Comparison of ENCODE assay signal across 24 cellular contexts in the genomic region with DNA sequence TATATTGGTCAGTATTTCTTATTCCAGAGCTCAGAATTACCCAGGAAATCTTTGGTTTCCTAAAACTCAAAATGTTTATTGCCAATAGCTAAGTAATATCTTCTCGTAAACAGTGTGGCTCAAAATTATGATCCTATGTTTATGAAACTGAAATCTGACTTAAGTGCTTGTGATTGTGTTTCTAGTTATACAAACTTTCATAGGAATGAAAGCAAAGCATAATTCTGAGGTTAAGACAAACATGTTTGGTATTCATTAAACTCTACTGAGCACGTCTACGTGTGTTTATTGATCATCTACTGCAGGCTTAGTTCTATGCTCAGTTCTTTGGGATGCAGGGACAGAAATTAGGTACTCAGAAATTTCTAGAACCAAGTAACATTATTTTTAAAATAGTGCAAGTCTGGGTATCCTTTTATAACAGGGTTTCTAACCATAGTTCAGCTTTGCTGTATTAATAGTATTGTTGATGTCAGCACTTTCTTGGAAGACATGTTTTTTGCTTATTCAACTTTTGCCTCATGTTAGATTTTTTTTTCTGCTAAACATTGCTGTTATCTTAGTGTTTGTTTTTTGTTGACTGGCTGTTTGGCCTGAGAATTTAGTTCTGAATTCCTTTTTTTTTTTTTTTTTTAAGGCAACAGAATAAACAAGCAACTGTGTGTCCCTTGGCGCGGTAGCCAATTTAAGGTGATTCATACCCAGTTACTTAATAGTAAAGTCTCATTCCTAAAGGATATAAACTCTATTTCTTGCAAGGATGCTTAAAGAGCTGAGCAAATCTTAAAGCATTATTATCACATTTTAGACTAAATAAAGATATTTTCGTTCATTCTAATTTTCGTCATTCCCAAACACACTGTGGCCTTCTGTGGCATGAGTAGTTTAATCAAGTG. TPM values are rescaled to one million over a fixed set of nuclear protein-coding genes. Genes with fewer than 3 reads are reported as not detected.
DNase-seq lines count a peak whose midpoint lies in the region; ATAC-seq and TF ChIP-seq lines count a peak whose summit lies in the region.
"Had no signal": no experiment of that assay in that cellular context is flagged by ENCODE, and none has a peak within 500 bp of the region (broad histone marks: within the 10 kb centered on the region; RNA-seq: fewer than 3 reads in every experiment).

No MANE protein-coding gene starts in this region.

- TF ChIP-seq CTCF in KMS-11 (conservative IDR thresholded peaks at IDR 0.05; ENCODE audit: low read depth, low read length) (no peak), fibroblast of pulmonary artery (IDR thresholded peaks at IDR 0.05; ENCODE audit: low read length, missing control alignments) (no peak), testis (IDR thresholded peaks at IDR 0.05) (no peak)

- H3K27ac ChIP-seq in KMS-11 (peak overlapping the region; percentile 17; the same call in 1 of the 2 replicates), testis (no peak overlapping the region)
- H3K27ac ChIP-seq: cardiac muscle cell, neural progenitor cell, prostate gland, skin epidermis, tibial nerve had no signal

- no peak overlapping the region for H3K9ac ChIP-seq in KMS-11
- H3K9ac ChIP-seq: neural progenitor cell had no signal

- no peak overlapping the region for H3K27ac Mint-ChIP-seq in T-helper 2 cell treated with Interferon-gamma antibody and Interleukin-4, amounts not matched to agents 5 μg/mL and 100 μg/mL, for 36 hours
- H3K27ac Mint-ChIP-seq: activated B cell treated with CpG ODN at 0.5 μM for 24 hours; activated CD4-positive, alpha-beta memory T cell treated with anti-CD3 and anti-CD28 coated beads for 36 hours; dendritic cell treated with granulocyte-macrophage colony-stimulating factor and Interleukin-4, amounts not matched to agents 40 ng/mL and 50 ng/mL, for 4 days; neural progenitor cell had no signal

- H3K9me3 Mint-ChIP-seq in T-helper 2 cell treated with Interferon-gamma antibody and Interleukin-4, amounts not matched to agents 5 μg/mL and 100 μg/mL, for 36 hours = no peaks in the 10 kb centered on the region
- H3K9me3 Mint-ChIP-seq: activated B cell treated with CpG ODN at 0.5 μM for 24 hours; activated CD4-positive, alpha-beta memory T cell treated with anti-CD3 and anti-CD28 coated beads for 36 hours; dendritic cell treated with granulocyte-macrophage colony-stimulating factor and Interleukin-4, amounts not matched to agents 40 ng/mL and 50 ng/mL, for 4 days had no signal

- no peak for ATAC-seq in GM19351 (IDR thresholded peaks at IDR 0.05; ENCODE audit: unreplicated experiment)
- ATAC-seq: SK-N-SH treated with all-trans-retinoic acid at 6 μM for 48 hours had no signal

- 69 to 79% methylated on average over 7 of the region's 7 CpGs for WGBS in testis, 2 donors

- H3K36me3 Mint-ChIP-seq in T-helper 2 cell treated with Interferon-gamma antibody and Interleukin-4, amounts not matched to agents 5 μg/mL and 100 μg/mL, for 36 hours (ENCODE audit: low read depth) = no peaks in the 10 kb centered on the region
- H3K36me3 Mint-ChIP-seq: activated CD4-positive, alpha-beta memory T cell treated with anti-CD3 and anti-CD28 coated beads for 36 hours had no signal

- H3K4me3 Mint-ChIP-seq in T-helper 2 cell treated with Interferon-gamma antibody and Interleukin-4, amounts not matched to agents 5 μg/mL and 100 μg/mL, for 36 hours = no peak overlapping the region
- H3K4me3 Mint-ChIP-seq: activated B cell treated with CpG ODN at 0.5 μM for 24 hours; activated CD4-positive, alpha-beta memory T cell treated with anti-CD3 and anti-CD28 coated beads for 36 hours; dendritic cell treated with granulocyte-macrophage colony-stimulating factor and Interleukin-4, amounts not matched to agents 40 ng/mL and 50 ng/mL, for 4 days; neural progenitor cell had no signal

- no peak for TF ChIP-seq POLR2A in testis (IDR thresholded peaks at IDR 0.05)

- H3K4me2 ChIP-seq in KMS-11 = peak overlapping the region; percentile 70
- H3K4me2 ChIP-seq: neural progenitor cell had no signal

- H3K4me3 ChIP-seq in KMS-11 (IDR thresholded peaks at IDR 0.05; ENCODE audit: insufficient read depth, low read depth, low read length) (no peak overlapping the region), fibroblast of pulmonary artery (replicated peaks; ENCODE audit: low read depth, low read length) (no peak overlapping the region), testis (no peak overlapping the region)
- H3K4me3 ChIP-seq: cardiac muscle cell, gastrocnemius medialis, neural progenitor cell, prostate gland, skin epidermis, tibial nerve had no signal

- H4K20me1 ChIP-seq in KMS-11 (ENCODE audit: insufficient read depth) = no peaks in the 10 kb centered on the region

- no peaks in the 10 kb centered on the region for H3K4me1 Mint-ChIP-seq in T-helper 2 cell treated with Interferon-gamma antibody and Interleukin-4, amounts not matched to agents 5 μg/mL and 100 μg/mL, for 36 hours (ENCODE audit: low read depth)
- H3K4me1 Mint-ChIP-seq: activated B cell treated with CpG ODN at 0.5 μM for 24 hours had no signal

- H3K36me3 ChIP-seq in KMS-11 (ENCODE audit: insufficient read depth) (no peaks in the 10 kb centered on the region), testis (ENCODE audit: low read depth, missing control alignments) (no peaks in the 10 kb centered on the region)
- H3K36me3 ChIP-seq: cardiac muscle cell, gastrocnemius medialis, neural progenitor cell, prostate gland had no signal

- H3K9me3 ChIP-seq in testis = no peaks in the 10 kb centered on the region
- H3K9me3 ChIP-seq: gastrocnemius medialis, prostate gland, tibial nerve had no signal

- H3K27me3 ChIP-seq in KMS-11 (ENCODE audit: insufficient read depth, low read depth) (no peaks in the 10 kb centered on the region), testis (no peaks in the 10 kb centered on the region)
- H3K27me3 ChIP-seq: cardiac muscle cell, gastrocnemius medialis, neural progenitor cell, tibial nerve had no signal

- H3K79me2 ChIP-seq in KMS-11 (ENCODE audit: insufficient read depth, low read depth) = 0 out of 2 replicates have a peak, but pooled peaks cover 15% of the 10 kb centered on the region

- H3K4me1 ChIP-seq in KMS-11 (ENCODE audit: low read depth, poor library complexity, severe bottlenecking) (peaks cover 52% of the 10 kb centered on the region), testis (no peaks in the 10 kb centered on the region)
- H3K4me1 ChIP-seq: prostate gland, tibial nerve had no signal

- intact Hi-C loops in testis (cut with DNase I; ENCODE audit: low total_unique reads) = no loop called here

- H3K27me3 Mint-ChIP-seq in T-helper 2 cell treated with Interferon-gamma antibody and Interleukin-4, amounts not matched to agents 5 μg/mL and 100 μg/mL, for 36 hours (ENCODE audit: low read depth) = no peaks in the 10 kb centered on the region
- H3K27me3 Mint-ChIP-seq: activated B cell treated with CpG ODN at 0.5 μM for 24 hours; activated CD4-positive, alpha-beta memory T cell treated with anti-CD3 and anti-CD28 coated beads for 36 hours had no signal

- H2AFZ ChIP-seq in KMS-11 (ENCODE audit: low read depth) = no peak overlapping the region
- H2AFZ ChIP-seq: neural progenitor cell had no signal

- DNase-seq in astrocyte of the hippocampus (ENCODE audit: low read depth, low spot score) (peak; percentile 69), fibroblast of pulmonary artery (ENCODE audit: low read depth) (peak; percentile 50), testis (peak; percentile 23), RKO (ENCODE audit: low spot score) (no peak)
- no peak for DNase-seq in T-helper 2 cell treated with Interferon-gamma antibody and Interleukin-4, amounts not matched to agents 5 μg/mL and 100 μg/mL, for 36 hours (ENCODE audit: low spot score)
- DNase-seq in activated CD8-positive, alpha-beta memory T cell treated with anti-CD3 and anti-CD28 coated beads for 24 hours = no peak
- DNase-seq: activated B cell treated with CpG ODN at 0.5 μM for 24 hours; activated CD4-positive, alpha-beta memory T cell treated with anti-CD3 and anti-CD28 coated beads for 36 hours; activated effector memory CD4-positive, alpha-beta T cell treated with Interleukin-2 at 50 U/mL for 16 hours; gastrocnemius medialis; hippocampal formation; MV-4-11; NCI-H526; stimulated activated naive CD4-positive, alpha-beta T cell; T-helper 9 cell had no signal

RNA-seq across cellular contexts. Expression of a gene that starts 31.3 kb away (rescaled TPM):
- total RNA-seq in testis = 100 to 1,000 TPM in 1 of 2 donors, 10 to 100 TPM in 1; 94.6 to 101 TPM
- polyA plus RNA-seq in testis (ENCODE audit: insufficient read depth, low read depth, low replicate concordance) = 76.4 TPM

Comparison
In these comparisons a context has a peak if more than half of its experiments do, and no peak if none do; other contexts are left out.
1. DNase-seq: peak in astrocyte of the hippocampus (single experiment), fibroblast of pulmonary artery (single experiment) and testis (single experiment); none in T-helper 2 cell treated with Interferon-gamma antibody and Interleukin-4, amounts not matched to agents 5 μg/mL and 100 μg/mL, for 36 hours (single experiment), RKO (single experiment) and activated CD8-positive, alpha-beta memory T cell treated with anti-CD3 and anti-CD28 coated beads for 24 hours (single experiment).